In genomic region chr1:165629131-165629530, GRCh38 we compare ENCODE assay signal across 1 cellular context.
TF ChIP-seq lines count a peak whose summit lies in the region.

No MANE protein-coding gene starts in this region.

TF ChIP-seq in GM23338, 12 proteins besides CTCF, POLR2A, EP300 and RAD21:
- TF ChIP-seq REST (IDR thresholded peaks at IDR 0.05; ENCODE audit: unreplicated experiment) (no peak), ZNF114 (CRISPR knock-in tag; IDR thresholded peaks at IDR 0.05) (no peak), ZNF331 (CRISPR knock-in tag; IDR thresholded peaks at IDR 0.05; ENCODE audit: low read depth) (no peak), EZH2 (IDR thresholded peaks at IDR 0.05; ENCODE audit: low read depth, unreplicated experiment) (no peak), CREB1 (CRISPR knock-in tag; IDR thresholded peaks at IDR 0.05; ENCODE audit: low read depth) (no peak), JUNB (IDR thresholded peaks at IDR 0.05; ENCODE audit: unreplicated experiment) (no peak), NANOG (IDR thresholded peaks at IDR 0.05; ENCODE audit: borderline replicate concordance) (no peak), STAT1 (IDR thresholded peaks at IDR 0.05; ENCODE audit: unreplicated experiment) (no peak), EZH2phosphoT487 (IDR thresholded peaks at IDR 0.05; ENCODE audit: unreplicated experiment) (no peak), ZNF462 (CRISPR knock-in tag; IDR thresholded peaks at IDR 0.05) (no peak), ETS1 (IDR thresholded peaks at IDR 0.05) (no peak), POLR2AphosphoS5 (IDR thresholded peaks at IDR 0.05; ENCODE audit: low read depth) (no peak)
